8 cellular contexts compared by ENCODE assay signal in genomic region chr2:32355976-32356734, GRCh38. TPM values are rescaled to one million over a fixed set of nuclear protein-coding genes. Genes with fewer than 3 reads are reported as not detected.
DNase-seq lines count a peak whose midpoint lies in the region; ATAC-seq, FAIRE-seq and TF ChIP-seq lines count a peak whose summit lies in the region.

No MANE protein-coding gene starts in this region.

- H3K4me3 ChIP-seq in GM08714 (ENCODE audit: low read length) (peak overlapping the region; percentile 65), KMS-11 (IDR thresholded peaks at IDR 0.05; ENCODE audit: insufficient read depth, low read depth, low read length) (peak overlapping the region; percentile 69), astrocyte of the spinal cord (ENCODE audit: low read depth, low read length) (peak overlapping the region; percentile 88), lower lobe of right lung (peak overlapping the region; percentile 76), transverse colon (peak overlapping the region; percentile 72 to 100 (median 80))

- peaks cover 40% of the 10 kb centered on the region for H3K79me2 ChIP-seq in KMS-11 (ENCODE audit: insufficient read depth, low read depth)

- intact Hi-C loops in lower lobe of right lung (cut with DNase I) (no loop called here), transverse colon (cut with DNase I; ENCODE audit: low total_unique reads) (no loop called here)

- no peak for FAIRE-seq in H54 (lab: Jason Lieb, UNC)

- in situ Hi-C loops in astrocyte of the spinal cord (cut with HindIII; ENCODE audit: low sequenced_read_pairs) = no loop called here
- in situ Hi-C loops in transverse colon (cut with MboI; ENCODE audit: low pct_ligation_motif_present in 1 of 4, low pct_unique_long_range_greater_than_20kb in 1 of 4, low sequenced_read_pairs in 3 of 4) = no loop called here

- H2AFZ ChIP-seq in KMS-11 (ENCODE audit: low read depth) = peak overlapping the region; percentile 100

- no peaks in the 10 kb centered on the region for H3K9me3 ChIP-seq in lower lobe of right lung
- H3K9me3 ChIP-seq in transverse colon = no peaks in the 10 kb centered on the region

- peaks cover 28% of the 10 kb centered on the region for H3K4me1 ChIP-seq in KMS-11 (ENCODE audit: low read depth, poor library complexity, severe bottlenecking)
- peaks cover 38% of the 10 kb centered on the region for H3K4me1 ChIP-seq in lower lobe of right lung
- H3K4me1 ChIP-seq in transverse colon = peaks cover 20 to 33% (median 23%) of the 10 kb centered on the region in 4 donors

- no peaks in the 10 kb centered on the region for H3K36me3 ChIP-seq in KMS-11 (ENCODE audit: insufficient read depth)
- H3K36me3 ChIP-seq in lower lobe of right lung = no peaks in the 10 kb centered on the region
- H3K36me3 ChIP-seq in transverse colon = no peaks in the 10 kb centered on the region

- H3K27me3 ChIP-seq in KMS-11 (ENCODE audit: insufficient read depth, low read depth) = no peaks in the 10 kb centered on the region
- H3K27me3 ChIP-seq in lower lobe of right lung (ENCODE audit: low read depth) = no peaks in the 10 kb centered on the region
- no peaks in the 10 kb centered on the region for H3K27me3 ChIP-seq in transverse colon

- no peak for TF ChIP-seq EP300 in transverse colon (IDR thresholded peaks at IDR 0.05; ENCODE audit: low read depth)

- H3K27ac ChIP-seq in KMS-11 (peak overlapping the region; percentile 91), lower lobe of right lung (peak overlapping the region; percentile 97), transverse colon (peak overlapping the region; percentile 93 to 100 (median 97))

- ATAC-seq in lower lobe of right lung = no peak

- peaks cover 25% of the 10 kb centered on the region for H4K20me1 ChIP-seq in KMS-11 (ENCODE audit: insufficient read depth)

- peak overlapping the region; percentile 92 for H3K4me2 ChIP-seq in KMS-11

- peak overlapping the region; percentile 94 for H3K9ac ChIP-seq in KMS-11

- TF ChIP-seq POLR2A in transverse colon (IDR thresholded peaks at IDR 0.05) (no peak), H54 (IDR thresholded peaks at IDR 0.05; ENCODE audit: low read depth, low read length) (no peak)

- DNase-seq in astrocyte of the spinal cord (ENCODE audit: low read depth, low spot score) = no peak
- no peak for DNase-seq in lower lobe of right lung
- no peak for DNase-seq in transverse colon
- DNase-seq in RKO (ENCODE audit: low spot score) = no peak
- no peak for DNase-seq in globus pallidus (ENCODE audit: low spot score)
- DNase-seq in H54 (ENCODE audit: insufficient read length, low spot score) = no peak

- WGBS in transverse colon (ENCODE audit: low coverage in 1 of 2), 2 donors = 7 to 100% methylated on average over 1 to 17 of the region's 17 CpGs

- TF ChIP-seq CTCF in KMS-11 (conservative IDR thresholded peaks at IDR 0.05; ENCODE audit: low read depth, low read length) (no peak), astrocyte of the spinal cord (IDR thresholded peaks at IDR 0.05; ENCODE audit: low read depth, low read length) (no peak), lower lobe of right lung (IDR thresholded peaks at IDR 0.05) (no peak), transverse colon (IDR thresholded peaks at IDR 0.05) (no peak)

RNA-seq across cellular contexts. Expression of gene BIRC6, which starts 0.7 kb away (rescaled TPM):
- total RNA-seq in lower lobe of right lung (88.3 TPM), transverse colon (100 to 1,000 TPM; 131 to 337 (median 219) TPM)
